Comparison of ENCODE assay signal across 1 cellular context in genomic region chr6:87155272-87155919, GRCh38.
A peak's percentile ranks its signal among the peaks of the same experiment; 100 is the strongest.
TF ChIP-seq lines count a peak whose summit lies in the region.

TSS of gene ZNF292 (plus strand) at chr6:87155565. CDS start at chr6:87155592, 27 bp downstream.

TF ChIP-seq in K562, 482 proteins besides CTCF, POLR2A, EP300 and RAD21 (continued from another document):
- TF ChIP-seq ZNF609 (CRISPR knock-in tag; IDR thresholded peaks at IDR 0.05; ENCODE audit: borderline replicate concordance) (peak; percentile 56; the same call in 1 of the 2 replicates), NCOR1 (IDR thresholded peaks at IDR 0.05) (peak; percentile 46; the same call in 1 of the 2 replicates), CBX2 (IDR thresholded peaks at IDR 0.05; ENCODE audit: insufficient read depth, low read length, poor library complexity, severe bottlenecking) (no peak), ZNF551 (CRISPR knock-in tag; IDR thresholded peaks at IDR 0.05) (no peak), TAF9B (IDR thresholded peaks at IDR 0.05; ENCODE audit: partially characterized antibody) (peak; percentile 87), RNF2 (IDR thresholded peaks at IDR 0.05) (peak; percentile 93), CHD2 (IDR thresholded peaks at IDR 0.05; ENCODE audit: low read depth, low read length) (peak; percentile 48; the same call in 1 of the 2 replicates), ZNF280A (IDR thresholded peaks at IDR 0.05; ENCODE audit: low read depth, partially characterized antibody) (no peak), HES1 (IDR thresholded peaks at IDR 0.05; ENCODE audit: low read depth) (peak; percentile 93), NRF1 (conservative IDR thresholded peaks at IDR 0.05 in 1 of 2, IDR thresholded peaks at IDR 0.05 in 1 of 2) (peak; percentile 53 to 67), ELF4 (CRISPR knock-in tag; IDR thresholded peaks at IDR 0.05) (peak; percentile 25; the same call in 1 of the 2 replicates), SMARCA5 (IDR thresholded peaks at IDR 0.05) (no peak), RFX1 (IDR thresholded peaks at IDR 0.05) (no peak), PATZ1 (CRISPR knock-in tag; IDR thresholded peaks at IDR 0.05; ENCODE audit: borderline replicate concordance) (no peak), SRSF7 (optimal IDR thresholded peaks at IDR 0.05; ENCODE audit: low read depth, low read length) (no peak), ZC3H4 (CRISPR knock-in tag; IDR thresholded peaks at IDR 0.05; ENCODE audit: borderline replicate concordance) (no peak), ESRRA (IDR thresholded peaks at IDR 0.05; ENCODE audit: borderline replicate concordance, low read depth) (peak; percentile 48; the same call in 1 of the 2 replicates), ZNF431 (CRISPR knock-in tag; IDR thresholded peaks at IDR 0.05) (peak; percentile 87), KDM1A (IDR thresholded peaks at IDR 0.05) (peak in 1 of 2 experiments; percentile 47; a peak in 1 of 4 replicates), ZNF699 (CRISPR knock-in tag; IDR thresholded peaks at IDR 0.05; ENCODE audit: insufficient replicate concordance) (no peak), ZNF445 (CRISPR knock-in tag; IDR thresholded peaks at IDR 0.05; ENCODE audit: low read depth) (no peak), ZNF717 (CRISPR knock-in tag; IDR thresholded peaks at IDR 0.05) (no peak), ZNF217 (CRISPR knock-in tag; IDR thresholded peaks at IDR 0.05) (no peak), SMAD2 (IDR thresholded peaks at IDR 0.05; ENCODE audit: low read depth, low read length) (no peak), POLR3A (IDR thresholded peaks at IDR 0.05; ENCODE audit: borderline replicate concordance, extremely low read depth, insufficient read depth, insufficient read length) (no peak), CHCHD3 (CRISPR knock-in tag; IDR thresholded peaks at IDR 0.05) (no peak), SIRT6 (IDR thresholded peaks at IDR 0.05; ENCODE audit: low read depth, low read length) (no peak), ZNF778 (CRISPR knock-in tag; IDR thresholded peaks at IDR 0.05) (no peak), CBX8 (IDR thresholded peaks at IDR 0.05; ENCODE audit: borderline replicate concordance, extremely low read depth, low read depth, low read length, poor library complexity, severe bottlenecking) (no peak), NFE2 (IDR thresholded peaks at IDR 0.05; ENCODE audit: low read depth) (no peak), EGR1 (conservative IDR thresholded peaks at IDR 0.05) (peak; percentile 88), ATF7 (IDR thresholded peaks at IDR 0.05) (peak; percentile 53), MCM3 (IDR thresholded peaks at IDR 0.05) (no peak), XRCC4 (IDR thresholded peaks at IDR 0.05; ENCODE audit: extremely low read depth, insufficient read depth, insufficient read length) (no peak), NONO (IDR thresholded peaks at IDR 0.05; ENCODE audit: low read depth in 2 of 2, low read length in 1 of 2) (no peak), ZNF561 (CRISPR knock-in tag; conservative IDR thresholded peaks at IDR 0.05) (no peak), NFRKB (IDR thresholded peaks at IDR 0.05; ENCODE audit: low read depth) (peak; percentile 92; the same call in 1 of the 2 replicates), ZNF146 (CRISPR knock-in tag; IDR thresholded peaks at IDR 0.05; ENCODE audit: unreplicated experiment) (no peak), CTBP1 (IDR thresholded peaks at IDR 0.05; ENCODE audit: borderline replicate concordance) (peak; percentile 68), DEAF1 (CRISPR knock-in tag; IDR thresholded peaks at IDR 0.05) (no peak), DIDO1 (tag; IDR thresholded peaks at IDR 0.05; ENCODE audit: low read depth) (peak; percentile 97), TCF3 (CRISPR knock-in tag; IDR thresholded peaks at IDR 0.05) (peak; percentile 20; the same call in 1 of the 2 replicates), ZNF398 (CRISPR knock-in tag; IDR thresholded peaks at IDR 0.05) (no peak), ZSCAN32 (CRISPR knock-in tag; IDR thresholded peaks at IDR 0.05) (no peak), NELFE (IDR thresholded peaks at IDR 0.05; ENCODE audit: insufficient read depth, insufficient read length) (no peak), ZBTB8A (IDR thresholded peaks at IDR 0.05; ENCODE audit: partially characterized antibody) (no peak), HEY1 (CRISPR knock-in tag; IDR thresholded peaks at IDR 0.05; ENCODE audit: borderline replicate concordance) (peak; percentile 71; the same call in 1 of the 2 replicates), PPARD (CRISPR knock-in tag; IDR thresholded peaks at IDR 0.05) (no peak), ZNF785 (CRISPR knock-in tag; IDR thresholded peaks at IDR 0.05) (no peak)
- TF ChIP-seq, protein P1, sequence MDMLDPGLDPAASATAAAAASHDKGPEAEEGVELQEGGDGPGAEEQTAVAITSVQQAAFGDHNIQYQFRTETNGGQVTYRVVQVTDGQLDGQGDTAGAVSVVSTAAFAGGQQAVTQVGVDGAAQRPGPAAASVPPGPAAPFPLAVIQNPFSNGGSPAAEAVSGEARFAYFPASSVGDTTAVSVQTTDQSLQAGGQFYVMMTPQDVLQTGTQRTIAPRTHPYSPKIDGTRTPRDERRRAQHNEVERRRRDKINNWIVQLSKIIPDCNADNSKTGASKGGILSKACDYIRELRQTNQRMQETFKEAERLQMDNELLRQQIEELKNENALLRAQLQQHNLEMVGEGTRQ (CRISPR knock-in tag; IDR thresholded peaks at IDR 0.05), result peak; percentile 97
- TF ChIP-seq, protein P2, sequence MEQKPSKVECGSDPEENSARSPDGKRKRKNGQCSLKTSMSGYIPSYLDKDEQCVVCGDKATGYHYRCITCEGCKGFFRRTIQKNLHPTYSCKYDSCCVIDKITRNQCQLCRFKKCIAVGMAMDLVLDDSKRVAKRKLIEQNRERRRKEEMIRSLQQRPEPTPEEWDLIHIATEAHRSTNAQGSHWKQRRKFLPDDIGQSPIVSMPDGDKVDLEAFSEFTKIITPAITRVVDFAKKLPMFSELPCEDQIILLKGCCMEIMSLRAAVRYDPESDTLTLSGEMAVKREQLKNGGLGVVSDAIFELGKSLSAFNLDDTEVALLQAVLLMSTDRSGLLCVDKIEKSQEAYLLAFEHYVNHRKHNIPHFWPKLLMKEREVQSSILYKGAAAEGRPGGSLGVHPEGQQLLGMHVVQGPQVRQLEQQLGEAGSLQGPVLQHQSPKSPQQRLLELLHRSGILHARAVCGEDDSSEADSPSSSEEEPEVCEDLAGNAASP (IDR thresholded peaks at IDR 0.05), result no peak
- TF ChIP-seq, protein P3, sequence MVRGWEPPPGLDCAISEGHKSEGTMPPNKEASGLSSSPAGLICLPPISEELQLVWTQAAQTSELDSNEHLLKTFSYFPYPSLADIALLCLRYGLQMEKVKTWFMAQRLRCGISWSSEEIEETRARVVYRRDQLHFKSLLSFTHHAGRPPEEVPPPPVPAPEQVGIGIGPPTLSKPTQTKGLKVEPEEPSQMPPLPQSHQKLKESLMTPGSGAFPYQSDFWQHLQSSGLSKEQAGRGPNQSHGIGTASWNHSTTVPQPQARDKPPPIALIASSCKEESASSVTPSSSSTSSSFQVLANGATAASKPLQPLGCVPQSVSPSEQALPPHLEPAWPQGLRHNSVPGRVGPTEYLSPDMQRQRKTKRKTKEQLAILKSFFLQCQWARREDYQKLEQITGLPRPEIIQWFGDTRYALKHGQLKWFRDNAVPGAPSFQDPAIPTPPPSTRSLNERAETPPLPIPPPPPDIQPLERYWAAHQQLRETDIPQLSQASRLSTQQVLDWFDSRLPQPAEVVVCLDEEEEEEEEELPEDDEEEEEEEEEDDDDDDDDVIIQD (CRISPR knock-in tag; IDR thresholded peaks at IDR 0.05), result no peak
